In genomic region chr16:31696968-31697743, GRCh38 we compare ENCODE assay signal across 8 cellular contexts.
A peak's percentile ranks its signal among the peaks of the same experiment; 100 is the strongest.
DNase-seq lines count a peak whose midpoint lies in the region; ATAC-seq and TF ChIP-seq lines count a peak whose summit lies in the region.

No MANE protein-coding gene starts in this region.

- POLR2A ChIA-PET in RWPE1 (lab: Yijun Ruan, JAX; ENCODE audit: low non-redundant PET) = no interaction called here

- TF ChIP-seq CTCF in Calu3 (IDR thresholded peaks at IDR 0.05; ENCODE audit: unreplicated experiment) (peak; percentile 27), RWPE1 (conservative IDR thresholded peaks at IDR 0.05; ENCODE audit: low read depth) (peak; percentile 71), foreskin keratinocyte (conservative IDR thresholded peaks at IDR 0.05) (peak; percentile 81), upper lobe of right lung (IDR thresholded peaks at IDR 0.05) (peak; percentile 52)

- ATAC-seq in foreskin keratinocyte = no peak
- no peak for ATAC-seq in upper lobe of right lung
- ATAC-seq in activated CD8-positive, alpha-beta memory T cell treated with anti-CD3 and anti-CD28 coated beads, Interleukin-2, amount 10 ng/mL, durations not matched to agents 7 days and 5 days = no peak

- H3K4me1 ChIP-seq in foreskin keratinocyte (no peaks in the 10 kb centered on the region), upper lobe of right lung (peaks cover 10% of the 10 kb centered on the region)

- CTCF ChIA-PET in Calu3 (lab: Charles Lee) (no interaction called here), RWPE1 (lab: Yijun Ruan, JAX) (interaction anchor here (0.9 kb wide), 1 partner anchor 215 kb away, joined by 3 read pairs; no protein-coding TSS in a partner anchor)
- CTCF ChIA-PET in activated CD8-positive, alpha-beta memory T cell treated with anti-CD3 and anti-CD28 coated beads, Interleukin-2, amount 10 ng/mL, durations not matched to agents 7 days and 5 days (lab: Charles Lee) = interaction anchor here (1.8 kb wide), 1 partner anchor 16 kb away, joined by 3 read pairs; a partner anchor contains a TSS

- H3K36me3 Mint-ChIP-seq in Calu3 (ENCODE audit: insufficient read depth, unreplicated experiment) = peaks cover 16% of the 10 kb centered on the region
- H3K36me3 Mint-ChIP-seq in activated CD8-positive, alpha-beta memory T cell treated with anti-CD3 and anti-CD28 coated beads, Interleukin-2, amount 10 ng/mL, durations not matched to agents 7 days and 5 days = peaks cover 8% of the 10 kb centered on the region

- H3K4me1 Mint-ChIP-seq in Calu3 (ENCODE audit: low read depth, unreplicated experiment) = peaks cover 11% of the 10 kb centered on the region
- H3K4me1 Mint-ChIP-seq in activated CD8-positive, alpha-beta memory T cell treated with anti-CD3 and anti-CD28 coated beads, Interleukin-2, amount 10 ng/mL, durations not matched to agents 7 days and 5 days = peaks cover 18% of the 10 kb centered on the region

- peaks cover under 1% of the 10 kb centered on the region for H3K9me3 Mint-ChIP-seq in Calu3 (ENCODE audit: low read depth, unreplicated experiment)
- no peaks in the 10 kb centered on the region for H3K9me3 Mint-ChIP-seq in activated CD8-positive, alpha-beta memory T cell treated with anti-CD3 and anti-CD28 coated beads, Interleukin-2, amount 10 ng/mL, durations not matched to agents 7 days and 5 days (ENCODE audit: low read depth)

- H3K4me3 Mint-ChIP-seq in Calu3 (ENCODE audit: low read depth, unreplicated experiment) = no peak overlapping the region
- no peak overlapping the region for H3K4me3 Mint-ChIP-seq in activated CD8-positive, alpha-beta memory T cell treated with anti-CD3 and anti-CD28 coated beads, Interleukin-2, amount 10 ng/mL, durations not matched to agents 7 days and 5 days

- no peaks in the 10 kb centered on the region for H3K36me3 ChIP-seq in upper lobe of right lung

- intact Hi-C loops in Calu3 (cut with micrococcal nuclease; ENCODE audit: unreplicated experiment) (loop anchor here (5.0 to 10.0 kb wide), 2 partner anchors 190 to 242 kb away; partner anchors contain the start of genes ARMC5 and RUSF1), upper lobe of right lung (cut with DNase I) (no loop called here)

- H3K9me3 ChIP-seq in upper lobe of right lung = no peaks in the 10 kb centered on the region

- no peak overlapping the region for H3K27ac ChIP-seq in RWPE1
- H3K27ac ChIP-seq in foreskin keratinocyte = no peak overlapping the region
- H3K27ac ChIP-seq in upper lobe of right lung = no peak overlapping the region

- H3K27me3 ChIP-seq in foreskin keratinocyte = no peaks in the 10 kb centered on the region
- H3K27me3 ChIP-seq in upper lobe of right lung = no peaks in the 10 kb centered on the region

- DNase-seq in Calu3 (no peak), HT-29 (ENCODE audit: low spot score) (peak; percentile 46), RWPE1 (ENCODE audit: low spot score) (peak; percentile 52), foreskin keratinocyte (peak in 1 of 2 donors; percentile 52), upper lobe of right lung (no peak), T-helper 2 cell (no peak), globus pallidus (ENCODE audit: low spot score) (no peak)
- no peak for DNase-seq in activated CD8-positive, alpha-beta memory T cell treated with anti-CD3 and anti-CD28 coated beads, Interleukin-2, amount 10 ng/mL, durations not matched to agents 7 days and 5 days

- no peaks in the 10 kb centered on the region for H3K27me3 Mint-ChIP-seq in Calu3 (ENCODE audit: unreplicated experiment)
- no peaks in the 10 kb centered on the region for H3K27me3 Mint-ChIP-seq in activated CD8-positive, alpha-beta memory T cell treated with anti-CD3 and anti-CD28 coated beads, Interleukin-2, amount 10 ng/mL, durations not matched to agents 7 days and 5 days

- H3K4me3 ChIP-seq in upper lobe of right lung = no peak overlapping the region

- no TSS peak for BruUV-seq in Calu3 (replicated peaks; lab: Mats Ljungman, UMichigan)

- no peak overlapping the region for H3K27ac Mint-ChIP-seq in Calu3 (ENCODE audit: unreplicated experiment)
- no peak overlapping the region for H3K27ac Mint-ChIP-seq in activated CD8-positive, alpha-beta memory T cell treated with anti-CD3 and anti-CD28 coated beads, Interleukin-2, amount 10 ng/mL, durations not matched to agents 7 days and 5 days

Comparison
In these comparisons a context has a peak if more than half of its experiments do, and no peak if none do; other contexts are left out.
1. DNase-seq: peak in HT-29 (single experiment) and RWPE1 (single experiment); none in Calu3 (single experiment), upper lobe of right lung (single experiment), T-helper 2 cell (0 of 5), globus pallidus (single experiment) and activated CD8-positive, alpha-beta memory T cell treated with anti-CD3 and anti-CD28 coated beads, Interleukin-2, amount 10 ng/mL, durations not matched to agents 7 days and 5 days (single experiment).
2. CTCF ChIP-seq: peak in every context shown above with its lines; median percentile 81 in foreskin keratinocyte; 71 in RWPE1; 52 in upper lobe of right lung; 27 in Calu3.